In genomic region chr16:1201444-1201843, GRCh38 we compare ENCODE assay signal across 29 cellular contexts. TPM values are rescaled to one million over a fixed set of nuclear protein-coding genes. Genes with fewer than 3 reads are reported as not detected.
DNase-seq lines count a peak whose midpoint lies in the region; ATAC-seq and TF ChIP-seq lines count a peak whose summit lies in the region.
"Had no signal": no experiment of that assay in that cellular context is flagged by ENCODE, and none has a peak within 500 bp of the region (broad histone marks: within the 10 kb centered on the region; RNA-seq: fewer than 3 reads in every experiment).

No MANE protein-coding gene starts in this region.

- H2AK5ac ChIP-seq in neuronal stem cell (ENCODE audit: low read depth, low read length) (no peak overlapping the region), trophoblast cell (ENCODE audit: low read length) (no peak overlapping the region)

- H2BK120ac ChIP-seq in neuronal stem cell (ENCODE audit: low read depth, low read length): no peak overlapping the region
- H2BK120ac ChIP-seq in trophoblast cell (ENCODE audit: insufficient read depth, low read length, poor library complexity): no peak overlapping the region

- H3K79me2 ChIP-seq in trophoblast cell (ENCODE audit: control insufficient read depth, insufficient read depth, low read length, poor library complexity): no peaks in the 10 kb centered on the region

- no peak overlapping the region for H2BK5ac ChIP-seq in neuronal stem cell (ENCODE audit: low read length)
- H2BK5ac ChIP-seq in trophoblast cell (ENCODE audit: low read depth, low read length, poor library complexity): no peak overlapping the region

- H3K9ac ChIP-seq in neuronal stem cell (ENCODE audit: low read depth, low read length, poor library complexity) (no peak overlapping the region), trophoblast cell (ENCODE audit: low read length) (no peak overlapping the region)
- H3K9ac ChIP-seq: BLaER1 had no signal

- no peak overlapping the region for H3K23ac ChIP-seq in neuronal stem cell (ENCODE audit: low read depth, low read length, poor library complexity)
- no peak overlapping the region for H3K23ac ChIP-seq in trophoblast cell (ENCODE audit: low read length)

- WGBS in neuronal stem cell (ENCODE audit: extremely low coverage in 2 of 2, insufficient read length in 2 of 2, insufficient replicate concordance in 1 of 2), 2 donors: no CpG with 5 or more reads among the region's 25 CpGs
- WGBS in trophoblast cell (ENCODE audit: extremely low coverage, insufficient coverage, insufficient read length): no CpG with 5 or more reads among the region's 25 CpGs

- H3K9me3 Mint-ChIP-seq in WTC11: no peaks in the 10 kb centered on the region
- H3K9me3 Mint-ChIP-seq: CD4-positive, alpha-beta memory T cell; CD8-positive, alpha-beta memory T cell had no signal

- no peak for TF ChIP-seq CTCF in WTC11 (IDR thresholded peaks at IDR 0.05)

- H3K36me3 ChIP-seq in neuronal stem cell (replicated peaks in 1 of 2; ENCODE audit: control insufficient read depth in 2 of 2, insufficient read depth in 2 of 2, low read length in 2 of 2) (peaks cover 0 to 28% of the 10 kb centered on the region in 2 donors), trophoblast cell (ENCODE audit: control insufficient read depth in 1 of 2, insufficient read depth in 2 of 2, low read length in 2 of 2) (no peaks in the 10 kb centered on the region)
- H3K36me3 ChIP-seq: BE2C had no signal

- ATAC-seq in WTC11 (no peak), HG02973 (IDR thresholded peaks at IDR 0.05; ENCODE audit: unreplicated experiment) (no peak), GM21529 (IDR thresholded peaks at IDR 0.05; ENCODE audit: unreplicated experiment) (no peak)
- ATAC-seq: GM12878 had no signal

- CTCF ChIA-PET in WTC11 (lab: Charles Lee): interaction anchor here (1.3 kb wide), 1 partner anchor 98 kb away, joined by 3 read pairs; no protein-coding TSS in a partner anchor

- peaks cover 9% of the 10 kb centered on the region; the same call in 1 of the 2 replicates for H3K36me3 Mint-ChIP-seq in WTC11
- H3K36me3 Mint-ChIP-seq: CD14-positive monocyte; CD4-positive, alpha-beta memory T cell; CD4-positive, CD25-positive, alpha-beta regulatory T cell; CD8-positive, alpha-beta memory T cell had no signal

- H4K91ac ChIP-seq in neuronal stem cell (ENCODE audit: low read depth, low read length, poor library complexity) (no peak overlapping the region), trophoblast cell (ENCODE audit: low read depth, low read length) (no peak overlapping the region)

- H3K18ac ChIP-seq in neuronal stem cell (ENCODE audit: low read length) (no peak overlapping the region), trophoblast cell (ENCODE audit: low read length) (no peak overlapping the region)

- H4K8ac ChIP-seq in neuronal stem cell (ENCODE audit: low read depth, low read length): no peak overlapping the region
- no peak overlapping the region for H4K8ac ChIP-seq in trophoblast cell (ENCODE audit: low read depth, low read length)

- intact Hi-C loops in head of caudate nucleus (cut with DNase I): no loop called here

- peak overlapping the region; percentile 36; the same call in 1 of the 2 replicates for H3K27ac Mint-ChIP-seq in WTC11
- H3K27ac Mint-ChIP-seq: CD14-positive monocyte; CD4-positive, alpha-beta memory T cell; CD4-positive, CD25-positive, alpha-beta regulatory T cell; CD8-positive, alpha-beta memory T cell had no signal

- no peak overlapping the region for H3K4me3 Mint-ChIP-seq in WTC11
- H3K4me3 Mint-ChIP-seq: CD14-positive monocyte; CD4-positive, alpha-beta memory T cell; CD4-positive, CD25-positive, alpha-beta regulatory T cell; CD8-positive, alpha-beta memory T cell had no signal

- H3K4ac ChIP-seq in neuronal stem cell (ENCODE audit: low read length): no peak overlapping the region
- H3K4ac ChIP-seq in trophoblast cell (ENCODE audit: low read depth, low read length): no peak overlapping the region

- H3K27ac ChIP-seq in neuronal stem cell (replicated peaks; ENCODE audit: low read length) (no peak overlapping the region), trophoblast cell (ENCODE audit: low read depth, low read length) (no peak overlapping the region)
- H3K27ac ChIP-seq: BLaER1 had no signal

- H3K4me2 ChIP-seq in neuronal stem cell (ENCODE audit: insufficient read depth, low read length, poor library complexity, severe bottlenecking) (no peak overlapping the region), trophoblast cell (ENCODE audit: low read length) (no peak overlapping the region)
- H3K4me2 ChIP-seq: BLaER1 had no signal

- H3K4me3 ChIP-seq in neuronal stem cell (ENCODE audit: low read length in 2 of 2): no peak overlapping the region
- H3K4me3 ChIP-seq in trophoblast cell (ENCODE audit: low read depth, low read length): no peak overlapping the region
- H3K4me3 ChIP-seq: BLaER1, GM12878 had no signal

- H3K79me1 ChIP-seq in neuronal stem cell (ENCODE audit: low read depth, low read length) (peaks cover 9% of the 10 kb centered on the region), trophoblast cell (ENCODE audit: low read length) (no peaks in the 10 kb centered on the region)

- H2AFZ ChIP-seq in neuronal stem cell (ENCODE audit: low read length) (no peak overlapping the region), trophoblast cell (ENCODE audit: insufficient read depth, low read length, poor library complexity) (no peak overlapping the region)

- no peaks in the 10 kb centered on the region for H3K27me3 ChIP-seq in neuronal stem cell (ENCODE audit: control insufficient read depth in 3 of 3, insufficient read depth in 3 of 3, low read depth in 1 of 3, low read length in 3 of 3)
- H3K27me3 ChIP-seq in trophoblast cell (ENCODE audit: insufficient read depth, low read length): no peaks in the 10 kb centered on the region
- H3K27me3 ChIP-seq: BE2C, BLaER1 had no signal

- H2BK12ac ChIP-seq in neuronal stem cell (ENCODE audit: low read length) (no peak overlapping the region), trophoblast cell (ENCODE audit: low read length) (no peak overlapping the region)

- no peaks in the 10 kb centered on the region for H3K4me1 Mint-ChIP-seq in WTC11
- H3K4me1 Mint-ChIP-seq: CD14-positive monocyte had no signal

- H3K27me3 Mint-ChIP-seq in WTC11 (ENCODE audit: low read depth): no peaks in the 10 kb centered on the region
- H3K27me3 Mint-ChIP-seq: CD4-positive, alpha-beta memory T cell; CD4-positive, CD25-positive, alpha-beta regulatory T cell had no signal

- DNase-seq in WTC11 (ENCODE audit: low spot score) (no peak), head of caudate nucleus (peak in 34 of 42 donors; percentile 11 to 82 (median 49)), neuronal stem cell (ENCODE audit: low spot score) (no peak), NCI-H146 (lab: John Stamatoyannopoulos, UW) (no peak), trophoblast cell (no peak)
- DNase-seq: 8988T; ACHN; BE2C; C1 segment of cervical spinal cord; CD4-positive, alpha-beta memory T cell; CD4-positive, CD25-positive, alpha-beta regulatory T cell; CD8-positive, alpha-beta memory T cell; COR-L47; DMS 273 treated with DMSO at 0.1 percent for 48 hours; DMS153; DMS53; DMS79; DND-41; EL; GDM1 had no signal

- H2BK15ac ChIP-seq in neuronal stem cell (ENCODE audit: low read length): no peak overlapping the region

- H3K9me3 ChIP-seq in neuronal stem cell (replicated peaks in 1 of 2; ENCODE audit: control insufficient read depth in 2 of 2, insufficient read depth in 1 of 2, low read depth in 1 of 2, low read length in 2 of 2): no peaks in the 10 kb centered on the region
- H3K9me3 ChIP-seq in trophoblast cell (ENCODE audit: insufficient read depth, low read depth, low read length): peaks cover 7% of the 10 kb centered on the region
- H3K9me3 ChIP-seq: BE2C, BLaER1 had no signal

- no peak overlapping the region for H4K12ac ChIP-seq in trophoblast cell (ENCODE audit: low read depth, low read length)

- H3K14ac ChIP-seq in neuronal stem cell (ENCODE audit: low read length): peak overlapping the region; percentile 71
- no peak overlapping the region for H3K14ac ChIP-seq in trophoblast cell (ENCODE audit: low read length)

- POLR2A ChIA-PET in WTC11 (lab: Charles Lee): no interaction called here

- peaks cover 0 to 9% of the 10 kb centered on the region in 2 donors for H3K4me1 ChIP-seq in neuronal stem cell (ENCODE audit: control insufficient read depth in 2 of 2, insufficient read depth in 1 of 2, low read depth in 1 of 2, low read length in 2 of 2)
- no peaks in the 10 kb centered on the region for H3K4me1 ChIP-seq in trophoblast cell (ENCODE audit: control insufficient read depth in 1 of 2, insufficient read depth in 2 of 2, low read length in 2 of 2)

TF ChIP-seq in WTC11, 78 proteins besides CTCF, POLR2A, EP300 and RAD21 (continues in another document):
- TF ChIP-seq NFE2L1 (CRISPR knock-in tag; IDR thresholded peaks at IDR 0.05): no peak
- TF ChIP-seq NR2C2 (CRISPR knock-in tag; IDR thresholded peaks at IDR 0.05): no peak
- no peak for TF ChIP-seq TEAD4 (CRISPR knock-in tag; IDR thresholded peaks at IDR 0.05)
- no peak for TF ChIP-seq SMAD3 (CRISPR knock-in tag; IDR thresholded peaks at IDR 0.05; ENCODE audit: borderline replicate concordance)
- no peak for TF ChIP-seq ZMAT4 (CRISPR knock-in tag; IDR thresholded peaks at IDR 0.05)

RNA-seq across cellular contexts. Expression of gene TPSG1, which starts 23.6 kb away (rescaled TPM):
- not detected in 3 replicates for total RNA-seq in WTC11 (2021)
- polyA plus RNA-seq in neuronal stem cell (2013, experiment 1 of 2): not detected
- not detected for polyA plus RNA-seq in neuronal stem cell (2013, experiment 2 of 2)
- not detected in 2 replicates for polyA plus RNA-seq in trophoblast cell (2013)
- total RNA-seq: A673; CD4-positive, alpha-beta memory T cell; CD4-positive, CD25-positive, alpha-beta regulatory T cell; CD8-positive, alpha-beta memory T cell; G401; GM12878 had no signal
- polyA plus RNA-seq: AG04450; CD14-positive monocyte; CD4-positive, alpha-beta memory T cell; CD4-positive, CD25-positive, alpha-beta regulatory T cell; CD8-positive, alpha-beta memory T cell; GM12878 had no signal

RNA-seq across cellular contexts. Expression of gene TPSB2, which starts 28.5 kb away (rescaled TPM):
- total RNA-seq in WTC11 (2021): 0.18 to 0.44 TPM in 2 of 3 replicates, not detected in the other
- not detected for polyA plus RNA-seq in neuronal stem cell (2013, experiment 1 of 2)
- polyA plus RNA-seq in neuronal stem cell (2013, experiment 2 of 2): not detected
- polyA plus RNA-seq in trophoblast cell (2013): not detected in 2 replicates
- total RNA-seq: CD4-positive, alpha-beta memory T cell; CD4-positive, CD25-positive, alpha-beta regulatory T cell; CD8-positive, alpha-beta memory T cell; Daoy; G401; GM12878 had no signal
- polyA plus RNA-seq: AG04450; CD14-positive monocyte; CD4-positive, alpha-beta memory T cell; CD4-positive, CD25-positive, alpha-beta regulatory T cell; CD8-positive, alpha-beta memory T cell; GM12878 had no signal

RNA-seq across cellular contexts. Expression of gene TPSAB1, which starts 39.1 kb away (rescaled TPM):
- total RNA-seq in WTC11 (2021): 0.53 TPM in 1 of 3 replicates, not detected in the others
- not detected for polyA plus RNA-seq in neuronal stem cell (2013, experiment 1 of 2)
- not detected for polyA plus RNA-seq in neuronal stem cell (2013, experiment 2 of 2)
- not detected in 2 replicates for polyA plus RNA-seq in trophoblast cell (2013)
- total RNA-seq: CD4-positive, alpha-beta memory T cell; CD4-positive, CD25-positive, alpha-beta regulatory T cell; CD8-positive, alpha-beta memory T cell; Daoy; G401; GM12878 had no signal
- polyA plus RNA-seq: AG04450; CD14-positive monocyte; CD4-positive, alpha-beta memory T cell; CD4-positive, CD25-positive, alpha-beta regulatory T cell; CD8-positive, alpha-beta memory T cell had no signal

RNA-seq across cellular contexts. Expression of gene CACNA1H, which starts 48.5 kb away (rescaled TPM):
- 38.0 to 46.9 TPM (median 46.4 TPM) in 3 replicates for total RNA-seq in WTC11 (2021)
- 21.5 TPM for polyA plus RNA-seq in neuronal stem cell (2013, experiment 1 of 2)
- 21.7 TPM for polyA plus RNA-seq in neuronal stem cell (2013, experiment 2 of 2)
- polyA plus RNA-seq in trophoblast cell (2013): 0.53 and 0.56 TPM in 2 replicates
- polyA plus RNA-seq: CD14-positive monocyte had no signal

RNA-seq across cellular contexts. Expression of gene TPSD1, which starts 54.4 kb away (rescaled TPM):
- total RNA-seq in WTC11 (2021): 0.31 to 1.5 TPM (median 0.94 TPM) in 3 replicates
- polyA plus RNA-seq in neuronal stem cell (2013, experiment 1 of 2): 0.06 TPM
- not detected for polyA plus RNA-seq in neuronal stem cell (2013, experiment 2 of 2)
- polyA plus RNA-seq in trophoblast cell (2013): not detected in 2 replicates
- total RNA-seq: CD4-positive, alpha-beta memory T cell; CD4-positive, CD25-positive, alpha-beta regulatory T cell; CD8-positive, alpha-beta memory T cell; Daoy; G401; GM12878 had no signal
- polyA plus RNA-seq: AG04450; CD14-positive monocyte; CD4-positive, alpha-beta memory T cell; CD4-positive, CD25-positive, alpha-beta regulatory T cell; CD8-positive, alpha-beta memory T cell; GM12878 had no signal

Comparison
In these comparisons a context has a peak if more than half of its experiments do, and no peak if none do; other contexts are left out.
1. DNase-seq: peak in head of caudate nucleus (34 of 42); none in WTC11 (single experiment), neuronal stem cell (single experiment), NCI-H146 (single experiment) and trophoblast cell (0 of 2).